In the genomic region with DNA sequence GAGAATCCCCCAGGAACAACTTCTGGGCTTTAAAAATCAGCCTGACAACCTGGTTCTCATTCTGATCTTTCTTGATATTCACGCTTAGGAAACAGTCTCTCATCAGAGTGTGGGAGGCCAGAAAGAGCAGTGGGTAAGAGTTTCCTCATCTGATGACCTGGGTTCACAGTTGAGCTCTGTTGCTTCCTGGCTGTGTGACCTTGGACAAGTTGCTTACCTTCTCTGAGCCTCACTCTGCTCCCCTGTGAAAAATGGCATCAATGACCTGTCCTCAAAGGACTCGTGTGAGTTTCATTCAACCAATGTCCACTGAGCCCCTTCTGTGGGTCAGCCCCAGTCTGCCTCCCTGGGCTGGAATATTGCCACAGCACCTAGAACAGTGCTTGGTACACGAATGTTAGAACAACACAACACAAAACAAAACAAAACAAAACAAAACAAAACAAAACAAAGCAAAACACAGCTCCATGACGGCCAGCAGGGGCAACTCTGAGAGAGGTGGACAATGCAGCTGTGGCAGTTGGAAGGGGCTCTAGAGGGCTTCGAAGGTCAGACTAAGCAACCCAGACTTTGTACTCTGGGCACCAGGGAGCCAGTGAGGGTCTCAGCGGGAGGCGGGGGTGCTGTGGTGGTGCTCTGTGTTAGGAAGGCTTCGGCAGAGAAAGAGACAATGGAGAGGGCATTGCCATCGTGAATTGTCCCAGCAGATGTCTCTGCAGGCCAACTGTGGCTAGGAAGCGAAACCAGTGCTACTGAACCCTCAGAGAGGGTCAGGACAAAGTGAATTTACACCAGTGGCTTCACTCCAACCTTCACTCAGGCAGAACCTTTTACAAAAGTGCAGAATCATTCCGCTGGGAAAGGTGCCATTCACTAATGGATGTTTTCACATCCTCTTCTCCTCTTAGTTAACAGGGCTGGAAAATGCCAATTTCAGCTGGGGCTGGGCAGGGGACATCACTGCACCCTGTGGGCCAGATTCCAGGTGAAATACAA, we compare ENCODE assay signal across 15 cellular contexts. TPM values are rescaled to one million over a fixed set of nuclear protein-coding genes. Genes with fewer than 3 reads are reported as not detected.
DNase-seq lines count a peak whose midpoint lies in the region; ATAC-seq, FAIRE-seq and TF ChIP-seq lines count a peak whose summit lies in the region.
"Had no signal": no experiment of that assay in that cellular context is flagged by ENCODE, and none has a peak within 500 bp of the region (broad histone marks: within the 10 kb centered on the region; RNA-seq: fewer than 3 reads in every experiment).

No MANE protein-coding gene starts in this region.

- H3K9me3 ChIP-seq in H1 (ENCODE audit: insufficient read depth in 2 of 2, low read depth in 1 of 2, low read length in 1 of 2) = no peaks in the 10 kb centered on the region
- H3K9me3 ChIP-seq: heart left ventricle had no signal

- no peak overlapping the region for H4K5ac ChIP-seq in H1 (ENCODE audit: insufficient read length, low read depth, low read length)

- no peak overlapping the region for H3K4me2 ChIP-seq in H1 (ENCODE audit: insufficient read depth in 1 of 2, low read depth in 2 of 2, low read length in 2 of 2)

- no peaks in the 10 kb centered on the region for H3K36me3 Mint-ChIP-seq in nephron progenitor cell (ENCODE audit: low read depth)
- no peaks in the 10 kb centered on the region for H3K36me3 Mint-ChIP-seq in activated naive CD8-positive, alpha-beta T cell treated with anti-CD3 and anti-CD28 coated beads, Interleukin-2, amount 50 U/mL, for 24 hours (ENCODE audit: low read depth)
- H3K36me3 Mint-ChIP-seq: activated naive CD4-positive, alpha-beta T cell treated with anti-CD3 and anti-CD28 coated beads, Interleukin-2, amount 10 ng/mL, durations not matched to agents 7 days and 5 days; CD14-positive monocyte had no signal

- H3K27me3 Mint-ChIP-seq in nephron progenitor cell (ENCODE audit: low read depth, poor library complexity) = peaks cover 43% of the 10 kb centered on the region
- no peaks in the 10 kb centered on the region for H3K27me3 Mint-ChIP-seq in activated naive CD8-positive, alpha-beta T cell treated with anti-CD3 and anti-CD28 coated beads, Interleukin-2, amount 50 U/mL, for 24 hours
- H3K27me3 Mint-ChIP-seq: activated CD8-positive, alpha-beta T cell treated with anti-CD3 and anti-CD28 coated beads for 36 hours had no signal

- DNase-seq in DMS53 (lab: John Stamatoyannopoulos, UW) = peak; percentile 90
- DNase-seq in NCI-H2107 (lab: John Stamatoyannopoulos, UW) = peak; percentile 68
- DNase-seq in H1 (ENCODE audit: low read depth in 1 of 2, low spot score in 2 of 2) = no peak
- no peak for DNase-seq in nephron progenitor cell
- no peak for DNase-seq in NCI-H510A treated with DMSO at 0.1 percent for 48 hours (lab: John Stamatoyannopoulos, UW)
- no peak for DNase-seq in activated naive CD8-positive, alpha-beta T cell treated with anti-CD3 and anti-CD28 coated beads, Interleukin-2, amount 50 U/mL, for 24 hours
- DNase-seq in activated CD4-positive, alpha-beta T cell treated with anti-CD3 and anti-CD28 coated beads, Interleukin-2, amount 50 U/mL, for 4 hours = no peak
- no peak for DNase-seq in activated CD4-positive, alpha-beta T cell treated with anti-CD3 and anti-CD28 coated beads for 1 hour
- DNase-seq: activated CD8-positive, alpha-beta T cell treated with anti-CD3 and anti-CD28 coated beads for 36 hours; activated naive CD4-positive, alpha-beta T cell treated with anti-CD3 and anti-CD28 coated beads, Interleukin-2, amount 10 ng/mL, durations not matched to agents 7 days and 5 days; dermis blood vessel endothelial cell; heart left ventricle; NCI-H526; stimulated activated naive CD8-positive, alpha-beta T cell treated with anti-CD3 and anti-CD28 coated beads, Interleukin-15, Interleukin-2, amounts not matched to agents 100 U/mL and 50 U/mL, for 24 hours had no signal

- peak; percentile 29 to 43; a peak in 3 of 4 replicates for TF ChIP-seq RAD21 in H1 (IDR thresholded peaks at IDR 0.05 in 1 of 2, conservative IDR thresholded peaks at IDR 0.05 in 1 of 2; ENCODE audit: low read depth in 2 of 2, low read length in 2 of 2)

- H3K4ac ChIP-seq in H1 (replicated peaks; ENCODE audit: insufficient read length, low read depth, low read length) = no peak overlapping the region

- peak overlapping the region; percentile 66 for H3K27ac Mint-ChIP-seq in nephron progenitor cell
- no peak overlapping the region for H3K27ac Mint-ChIP-seq in activated naive CD8-positive, alpha-beta T cell treated with anti-CD3 and anti-CD28 coated beads, Interleukin-2, amount 50 U/mL, for 24 hours
- H3K27ac Mint-ChIP-seq: activated CD8-positive, alpha-beta T cell treated with anti-CD3 and anti-CD28 coated beads for 36 hours; activated naive CD4-positive, alpha-beta T cell treated with anti-CD3 and anti-CD28 coated beads, Interleukin-2, amount 10 ng/mL, durations not matched to agents 7 days and 5 days; CD14-positive monocyte had no signal

- H3K79me1 ChIP-seq in H1 (ENCODE audit: low read depth, low read length) = no peaks in the 10 kb centered on the region

- no peak overlapping the region for H2AFZ ChIP-seq in H1 (ENCODE audit: low read length)

- no peak overlapping the region for H3K9ac ChIP-seq in H1 (replicated peaks in 1 of 4; ENCODE audit: extremely low read depth in 1 of 4, low read depth in 3 of 4, low read length in 3 of 4)

- CTCF ChIA-PET in H1 (lab: Charles Lee; ENCODE audit: partially characterized antibody) = interaction anchor here (0.9 to 6.7 kb wide), 13 partner anchors 7 to 299 kb away, joined by 3 to 64 read pairs (median 4); partner anchors contain the start of gene C4orf50

- H3K18ac ChIP-seq in H1 (ENCODE audit: extremely low read depth, low read length) = no peak overlapping the region

- WGBS in H1 (ENCODE audit: extremely low coverage in 1 of 2, insufficient coverage in 1 of 2, insufficient read length in 1 of 2, insufficient replicate concordance in 2 of 2, low coverage in 1 of 2, low lambda C conversion rate in 2 of 2, missing lambda C conversion rate in 1 of 2), 2 experiments = 88% methylated on average over 11 of the region's 11 CpGs; no CpG with 5 or more reads in 1 of the 2 experiments

- POLR2A ChIA-PET in H1 (lab: Charles Lee; ENCODE audit: partially characterized antibody) = no interaction called here

- ATAC-seq in activated naive CD8-positive, alpha-beta T cell treated with anti-CD3 and anti-CD28 coated beads, Interleukin-2, amount 50 U/mL, for 24 hours = no peak
- ATAC-seq: activated CD8-positive, alpha-beta T cell treated with anti-CD3 and anti-CD28 coated beads for 36 hours; heart left ventricle; stimulated activated naive CD8-positive, alpha-beta T cell treated with anti-CD3 and anti-CD28 coated beads, Interleukin-15, Interleukin-2, amounts not matched to agents 100 U/mL and 50 U/mL, for 24 hours had no signal

- H3K27ac ChIP-seq in H1 (ENCODE audit: low read depth, low read length) = no peak overlapping the region
- H3K27ac ChIP-seq: heart left ventricle had no signal

- H4K91ac ChIP-seq in H1 (replicated peaks; ENCODE audit: insufficient read length, low read length) = no peak overlapping the region

- H3K79me2 ChIP-seq in H1 (ENCODE audit: control insufficient read depth in 1 of 2, insufficient read depth in 2 of 2, low read length in 2 of 2) = no peaks in the 10 kb centered on the region

- no peak overlapping the region for H3K14ac ChIP-seq in H1 (ENCODE audit: insufficient read length)

- no peak overlapping the region for H2BK120ac ChIP-seq in H1 (replicated peaks; ENCODE audit: low read depth, low read length)

- no peak for TF ChIP-seq EP300 in H1 (IDR thresholded peaks at IDR 0.05; ENCODE audit: borderline replicate concordance in 1 of 2, low read depth in 2 of 2, low read length in 2 of 2)

- no peak overlapping the region for H2BK12ac ChIP-seq in H1 (ENCODE audit: low read depth, low read length)

- peaks cover 10% of the 10 kb centered on the region for H3K4me1 Mint-ChIP-seq in nephron progenitor cell
- H3K4me1 Mint-ChIP-seq in activated naive CD8-positive, alpha-beta T cell treated with anti-CD3 and anti-CD28 coated beads, Interleukin-2, amount 50 U/mL, for 24 hours = no peaks in the 10 kb centered on the region
- H3K4me1 Mint-ChIP-seq: activated naive CD4-positive, alpha-beta T cell treated with anti-CD3 and anti-CD28 coated beads, Interleukin-2, amount 10 ng/mL, durations not matched to agents 7 days and 5 days had no signal

- H3K9me3 Mint-ChIP-seq in nephron progenitor cell = no peaks in the 10 kb centered on the region
- H3K9me3 Mint-ChIP-seq in activated naive CD8-positive, alpha-beta T cell treated with anti-CD3 and anti-CD28 coated beads, Interleukin-2, amount 50 U/mL, for 24 hours = no peaks in the 10 kb centered on the region
- H3K9me3 Mint-ChIP-seq: activated CD8-positive, alpha-beta T cell treated with anti-CD3 and anti-CD28 coated beads for 36 hours; activated naive CD4-positive, alpha-beta T cell treated with anti-CD3 and anti-CD28 coated beads, Interleukin-2, amount 10 ng/mL, durations not matched to agents 7 days and 5 days; CD14-positive monocyte had no signal

- TF ChIP-seq POLR2A in H1 (IDR thresholded peaks at IDR 0.05; ENCODE audit: control extremely low read depth in 1 of 2, low read depth in 2 of 2, low read length in 2 of 2) = no peak

- no peaks in the 10 kb centered on the region for H3K36me3 ChIP-seq in H1 (ENCODE audit: control insufficient read depth in 2 of 4, insufficient read depth in 4 of 4, low read length in 3 of 4)
- H3K36me3 ChIP-seq: heart left ventricle had no signal

- H3K4me3 Mint-ChIP-seq in nephron progenitor cell = no peak overlapping the region
- H3K4me3 Mint-ChIP-seq in activated naive CD8-positive, alpha-beta T cell treated with anti-CD3 and anti-CD28 coated beads, Interleukin-2, amount 50 U/mL, for 24 hours = no peak overlapping the region
- H3K4me3 Mint-ChIP-seq: activated CD8-positive, alpha-beta T cell treated with anti-CD3 and anti-CD28 coated beads for 36 hours; activated naive CD4-positive, alpha-beta T cell treated with anti-CD3 and anti-CD28 coated beads, Interleukin-2, amount 10 ng/mL, durations not matched to agents 7 days and 5 days; CD14-positive monocyte had no signal

- H2AK5ac ChIP-seq in H1 (ENCODE audit: low read depth, low read length) = no peak overlapping the region

- H3K4me1 ChIP-seq in H1 (replicated peaks in 1 of 4; ENCODE audit: control insufficient read depth in 3 of 4, insufficient read depth in 4 of 4, low read length in 3 of 4) = peaks cover 0 to 9% (median 3%) of the 10 kb centered on the region in 4 experiments; a peak in 5 of 7 replicates
- H3K4me1 ChIP-seq: heart left ventricle had no signal

- no peaks in the 10 kb centered on the region for H4K20me1 ChIP-seq in H1 (replicated peaks in 1 of 2; ENCODE audit: control insufficient read depth in 1 of 2, insufficient read depth in 2 of 2, low read length in 2 of 2)

- H3K56ac ChIP-seq in H1 (replicated peaks; ENCODE audit: insufficient read length, low read depth, low read length) = no peak overlapping the region

- FAIRE-seq in H1 (lab: Jason Lieb, UNC) = no peak

- H2BK20ac ChIP-seq in H1 (ENCODE audit: low read length) = no peak overlapping the region

- H3K27me3 ChIP-seq in H1 (replicated peaks in 1 of 4; ENCODE audit: control insufficient read depth in 3 of 4, extremely low read depth in 1 of 4, insufficient read depth in 3 of 4, low read length in 3 of 4) = no peaks in the 10 kb centered on the region; a peak in 1 of 7 replicates

- H3K23me2 ChIP-seq in H1 (ENCODE audit: low read depth, low read length) = no peaks in the 10 kb centered on the region

- no peak overlapping the region for H2BK5ac ChIP-seq in H1 (ENCODE audit: low read depth, low read length)

- no peak overlapping the region for H4K8ac ChIP-seq in H1 (ENCODE audit: extremely low read depth, insufficient read depth, low read length)

- H2BK15ac ChIP-seq in H1 (ENCODE audit: low read length) = no peak overlapping the region

- no peak overlapping the region for H3K4me3 ChIP-seq in H1 (ENCODE audit: extremely low read depth in 1 of 4, insufficient read depth in 2 of 4, low read depth in 3 of 4, low read length in 4 of 4)
- H3K4me3 ChIP-seq: heart left ventricle had no signal

- TF ChIP-seq CTCF in H1 (IDR thresholded peaks at IDR 0.05; ENCODE audit: control extremely low read depth in 1 of 3, insufficient read depth in 1 of 3, low read depth in 1 of 3, low read length in 3 of 3) (peak in 1 of 3 experiments; percentile 26; a peak in 1 of 4 replicates), nephron progenitor cell (IDR thresholded peaks at IDR 0.05) (no peak)

- H3K23ac ChIP-seq in H1 (ENCODE audit: insufficient read length) = no peak overlapping the region

RNA-seq across cellular contexts. Expression of gene C4orf50, which starts 14.3 kb away (rescaled TPM):
- 0.22 and 0.23 TPM in 2 replicates for total RNA-seq in H1 (2021; fragmentation: NEBNext Ultra II Directional; extraction: Animal tissue kit (Norgen Biotek cat#: 25700))
- 0.08 and 0.16 TPM in 2 replicates for polyA plus RNA-seq in H1 (2011; rRNA removed)
- 0.14 TPM for polyA plus RNA-seq in H1 (2011; cell fraction: cytosol; rRNA removed)
- polyA plus RNA-seq in H1 (2011; cell fraction: nucleus; rRNA removed) = 0.44 TPM
- 0.15 to 0.25 TPM (median 0.20 TPM) in 4 replicates for polyA plus RNA-seq in H1 (2012, experiment 1 of 2)
- 0.04 TPM for polyA plus RNA-seq in H1 (2012, experiment 2 of 2)
- 0.06 TPM for polyA plus RNA-seq in H1 (2013, experiment 1 of 2)
- 0.09 TPM for polyA plus RNA-seq in H1 (2013, experiment 2 of 2)
- polyA minus RNA-seq in H1 (2011; rRNA and poly(A)+ RNA removed) = 0.32 and 0.46 TPM in 2 replicates
- polyA minus RNA-seq in H1 (2011; cell fraction: cytosol; rRNA and poly(A)+ RNA removed) = 0.22 TPM
- 0.70 TPM for polyA minus RNA-seq in H1 (2011; cell fraction: nucleus; rRNA and poly(A)+ RNA removed)
- polyA plus RNA-seq: CD14-positive monocyte, heart left ventricle had no signal

Comparison
In these comparisons a context has a peak if more than half of its experiments do, and no peak if none do; other contexts are left out.
1. DNase-seq: peak in DMS53 (single experiment) and NCI-H2107 (single experiment); none in H1 (0 of 2), nephron progenitor cell (single experiment), NCI-H510A treated with DMSO at 0.1 percent for 48 hours (single experiment), activated naive CD8-positive, alpha-beta T cell treated with anti-CD3 and anti-CD28 coated beads, Interleukin-2, amount 50 U/mL, for 24 hours (single experiment), activated CD4-positive, alpha-beta T cell treated with anti-CD3 and anti-CD28 coated beads, Interleukin-2, amount 50 U/mL, for 4 hours (0 of 2) and activated CD4-positive, alpha-beta T cell treated with anti-CD3 and anti-CD28 coated beads for 1 hour (single experiment).